ENCODE assay signal across 8 cellular contexts in the genomic region with DNA sequence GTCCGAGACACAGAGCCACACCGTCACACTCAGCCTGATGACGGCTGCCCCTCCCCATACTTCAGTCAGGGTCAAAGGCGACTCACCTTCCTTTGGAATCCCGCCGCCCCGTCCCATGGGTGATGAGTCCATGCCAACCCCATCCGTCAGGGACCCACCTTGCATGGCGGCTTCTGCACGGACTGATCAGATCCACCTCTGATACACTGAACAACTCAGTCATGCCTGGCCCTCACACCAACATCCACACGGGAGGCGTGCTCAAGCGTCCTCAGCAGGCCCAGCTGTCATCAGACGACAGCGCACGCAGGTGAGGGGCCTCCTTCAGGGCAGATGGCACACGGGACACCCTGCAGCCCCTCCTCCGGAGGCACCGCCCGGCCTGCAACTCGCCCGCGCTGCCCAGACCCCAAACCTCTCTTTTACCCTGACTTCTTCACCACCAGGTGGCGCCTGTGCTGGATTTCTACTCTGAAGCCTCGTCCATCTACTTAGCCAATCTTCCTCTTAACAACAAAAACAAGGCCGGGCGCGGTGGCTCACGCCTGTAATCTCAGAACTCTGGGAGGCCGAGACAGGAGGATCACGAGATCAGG.
DNase-seq lines count a peak whose midpoint lies in the region; ATAC-seq, FAIRE-seq and TF ChIP-seq lines count a peak whose summit lies in the region.

No MANE protein-coding gene starts in this region.

- H3K4me2 ChIP-seq in A549 = no peak overlapping the region

- ATAC-seq in A549 (peak; percentile 87 to 95; a peak in 4 of 6 replicates), HG02571 (IDR thresholded peaks at IDR 0.05; ENCODE audit: unreplicated experiment) (no peak)

- no peak for FAIRE-seq in A549 (lab: Jason Lieb, UNC)

- TF ChIP-seq EP300 in A549 (IDR thresholded peaks at IDR 0.05) = no peak

- H3K36me3 ChIP-seq in right atrium auricular region = no peaks in the 10 kb centered on the region

- H3K4me1 ChIP-seq in A549 = no peaks in the 10 kb centered on the region
- H3K4me1 ChIP-seq in right atrium auricular region = peaks cover 0 to 21% of the 10 kb centered on the region in 2 donors

- TF ChIP-seq CTCF in A549 (IDR thresholded peaks at IDR 0.05) (peak; percentile 54), GM12865 (IDR thresholded peaks at IDR 0.05; ENCODE audit: insufficient read depth, low read depth, low read length, missing control alignments) (peak; percentile 40), right atrium auricular region (IDR thresholded peaks at IDR 0.05) (peak; percentile 35 to 76)

- DNase-seq in A549 (ENCODE audit: low read depth in 1 of 2, low spot score in 1 of 2) = peak; percentile 43 to 58
- peak; percentile 66 for DNase-seq in GM12865 (ENCODE audit: low read depth)
- DNase-seq in NCI-H524 (lab: John Stamatoyannopoulos, UW) = peak; percentile 71 to 86
- peak; percentile 54 for DNase-seq in activated gamma-delta T cell treated with anti-CD3 and anti-CD28 coated beads, Interleukin-2, amount 50 U/mL, for 16 hours (ENCODE audit: low read depth)
- no peak for DNase-seq in right atrium auricular region (ENCODE audit: low spot score)
- DNase-seq in stimulated activated CD8-positive, alpha-beta memory T cell treated with anti-CD3 and anti-CD28 coated beads, Interleukin-4, amount 100 ng/mL, for 48 hours = peak; percentile 26
- no peak for DNase-seq in foreskin melanocyte

- WGBS in A549 (ENCODE audit: missing lambda C conversion rate) = 38% methylated on average over 24 of the region's 31 CpGs

- TF ChIP-seq POLR2A in A549 (IDR thresholded peaks at IDR 0.05; ENCODE audit: low read length) = no peak

- H3K27ac ChIP-seq in A549 (no peak overlapping the region), right atrium auricular region (no peak overlapping the region)

- POLR2A ChIA-PET in A549 (lab: Yijun Ruan, JAX) = no interaction called here

- CTCF ChIA-PET in A549 (lab: Yijun Ruan, JAX) = interaction anchor here (0.6 to 1.5 kb wide), 6 partner anchors 10 to 304 kb away, joined by 3 to 7 read pairs (median 4); no protein-coding TSS in a partner anchor

- TF ChIP-seq RAD21 in A549 (conservative IDR thresholded peaks at IDR 0.05 in 1 of 2, IDR thresholded peaks at IDR 0.05 in 1 of 2) = peak; percentile 54 to 58

- H3K27me3 ChIP-seq in right atrium auricular region = no peaks in the 10 kb centered on the region

- H3K4me3 ChIP-seq in A549 = no peak overlapping the region
- no peak overlapping the region for H3K4me3 ChIP-seq in GM12865 (ENCODE audit: low read depth, low read length)
- no peak overlapping the region for H3K4me3 ChIP-seq in right atrium auricular region

- H3K9me3 ChIP-seq in A549 (no peaks in the 10 kb centered on the region), right atrium auricular region (no peaks in the 10 kb centered on the region)

TF ChIP-seq in A549, 52 proteins besides CTCF, POLR2A, EP300 and RAD21:
- TF ChIP-seq, protein P1, sequence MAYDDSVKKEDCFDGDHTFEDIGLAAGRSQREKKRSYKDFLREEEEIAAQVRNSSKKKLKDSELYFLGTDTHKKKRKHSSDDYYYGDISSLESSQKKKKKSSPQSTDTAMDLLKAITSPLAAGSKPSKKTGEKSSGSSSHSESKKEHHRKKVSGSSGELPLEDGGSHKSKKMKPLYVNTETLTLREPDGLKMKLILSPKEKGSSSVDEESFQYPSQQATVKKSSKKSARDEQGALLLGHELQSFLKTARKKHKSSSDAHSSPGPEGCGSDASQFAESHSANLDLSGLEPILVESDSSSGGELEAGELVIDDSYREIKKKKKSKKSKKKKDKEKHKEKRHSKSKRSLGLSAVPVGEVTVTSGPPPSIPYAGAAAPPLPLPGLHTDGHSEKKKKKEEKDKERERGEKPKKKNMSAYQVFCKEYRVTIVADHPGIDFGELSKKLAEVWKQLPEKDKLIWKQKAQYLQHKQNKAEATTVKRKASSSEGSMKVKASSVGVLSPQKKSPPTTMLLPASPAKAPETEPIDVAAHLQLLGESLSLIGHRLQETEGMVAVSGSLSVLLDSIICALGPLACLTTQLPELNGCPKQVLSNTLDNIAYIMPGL (CRISPR knock-in tag; IDR thresholded peaks at IDR 0.05; ENCODE audit: borderline replicate concordance) = no peak
- TF ChIP-seq SMC3 (IDR thresholded peaks at IDR 0.05) = peak; percentile 78

Comparison
In these comparisons a context has a peak if more than half of its experiments do, and no peak if none do; other contexts are left out.
1. DNase-seq: peak in A549 (2 of 2), GM12865 (single experiment), NCI-H524 (2 of 2), activated gamma-delta T cell treated with anti-CD3 and anti-CD28 coated beads, Interleukin-2, amount 50 U/mL, for 16 hours (single experiment) and stimulated activated CD8-positive, alpha-beta memory T cell treated with anti-CD3 and anti-CD28 coated beads, Interleukin-4, amount 100 ng/mL, for 48 hours (single experiment); none in right atrium auricular region (single experiment) and foreskin melanocyte (single experiment).
2. Peak in every context shown above with its lines, with median percentiles within 50 percentile points of each other: CTCF ChIP-seq.